9 cellular contexts compared by ENCODE assay signal in the genomic region with DNA sequence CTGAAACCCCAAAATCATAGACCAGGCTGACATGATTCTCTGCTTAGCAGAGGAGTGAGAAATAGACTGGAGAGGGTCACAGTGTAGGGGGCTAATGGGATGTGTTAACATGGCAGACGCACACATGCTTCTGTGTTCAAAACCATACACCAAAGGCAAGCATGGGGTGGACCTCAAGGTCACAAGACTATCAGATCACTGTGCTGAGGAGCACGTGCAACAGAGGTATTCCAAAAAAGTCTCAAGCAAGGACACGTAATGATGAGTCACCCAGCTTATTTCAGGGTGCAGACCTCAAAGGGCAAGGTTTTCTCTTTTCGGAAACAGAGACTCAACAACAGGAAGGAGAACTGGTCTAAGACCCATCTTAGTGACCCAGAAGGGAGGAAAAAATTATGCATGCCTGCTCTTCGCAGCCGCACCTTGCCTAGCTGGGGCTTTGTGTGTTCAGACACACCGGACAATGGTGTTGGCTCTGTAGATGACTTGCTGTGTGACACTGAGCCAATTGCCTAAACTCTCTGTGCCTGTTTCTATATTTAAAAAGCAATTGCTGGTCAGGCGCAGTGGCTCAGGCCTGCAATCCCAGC. TPM values are rescaled to one million over a fixed set of nuclear protein-coding genes. Genes with fewer than 3 reads are reported as not detected.
DNase-seq lines count a peak whose midpoint lies in the region; ATAC-seq, FAIRE-seq and TF ChIP-seq lines count a peak whose summit lies in the region.
"Had no signal": no experiment of that assay in that cellular context is flagged by ENCODE, and none has a peak within 500 bp of the region (broad histone marks: within the 10 kb centered on the region; RNA-seq: fewer than 3 reads in every experiment).

No MANE protein-coding gene starts in this region.

- in situ Hi-C loops in brain microvascular endothelial cell (cut with HindIII; ENCODE audit: low pct_ligation_motif_present, low sequenced_read_pairs) = no loop called here

- peak; percentile 56 for ATAC-seq in HG02884 (IDR thresholded peaks at IDR 0.05; ENCODE audit: unreplicated experiment)
- peak; percentile 61 for ATAC-seq in T-helper 17 cell

- H3K4me1 ChIP-seq in esophagus squamous epithelium = peaks cover 7 to 40% (median 10%) of the 10 kb centered on the region in 3 donors

- peak overlapping the region; percentile 62 for H3K4me3 Mint-ChIP-seq in T-helper 17 cell

- peak; percentile 74 for FAIRE-seq in GM12892 (lab: Jason Lieb, UNC)

- TF ChIP-seq POLR2A in GM12892 (IDR thresholded peaks at IDR 0.05; ENCODE audit: low read depth, low read length) (no peak), esophagus squamous epithelium (IDR thresholded peaks at IDR 0.05) (no peak)

- no peak for TF ChIP-seq CTCF in brain microvascular endothelial cell (IDR thresholded peaks at IDR 0.05; ENCODE audit: low read depth, low read length, missing control alignments)
- no peak for TF ChIP-seq CTCF in esophagus squamous epithelium (IDR thresholded peaks at IDR 0.05)

- H3K4me3 ChIP-seq in brain microvascular endothelial cell (ENCODE audit: low read depth, low read length) (no peak overlapping the region), esophagus squamous epithelium (no peak overlapping the region)

- DNase-seq in GM12892 (ENCODE audit: insufficient read length) = no peak
- no peak for DNase-seq in T-helper 17 cell
- DNase-seq in brain microvascular endothelial cell = peak; percentile 63
- DNase-seq in stimulated activated CD8-positive, alpha-beta memory T cell treated with anti-CD3 and anti-CD28 coated beads, Interleukin-4, amount 100 ng/mL, for 48 hours = peak; percentile 61
- DNase-seq in NCI-H2227 (lab: John Stamatoyannopoulos, UW; ENCODE audit: unreplicated experiment) = no peak
- DNase-seq in esophagus squamous epithelium (lab: John Stamatoyannopoulos, UW) = no peak
- DNase-seq in NCI-H446 treated with DMSO at 0.1 percent for 48 hours (lab: John Stamatoyannopoulos, UW) = no peak

- H3K27me3 ChIP-seq in brain microvascular endothelial cell (replicated peaks) = no peaks in the 10 kb centered on the region
- H3K27me3 ChIP-seq in esophagus squamous epithelium = no peaks in the 10 kb centered on the region

- no peaks in the 10 kb centered on the region for H3K9me3 ChIP-seq in T-helper 17 cell (ENCODE audit: control insufficient read depth, low read length, poor library complexity, severe bottlenecking)
- H3K9me3 ChIP-seq in esophagus squamous epithelium = no peaks in the 10 kb centered on the region

- intact Hi-C loops in esophagus squamous epithelium (cut with DNase I) = loop anchor here (5.0 kb wide), 1 partner anchor 167 kb away; no protein-coding TSS in a partner anchor

- H3K27me3 Mint-ChIP-seq in T-helper 17 cell = peaks cover 5% of the 10 kb centered on the region
- H3K27me3 Mint-ChIP-seq: IgD-negative memory B cell had no signal

- WGBS in esophagus squamous epithelium, 2 donors = 34 to 41% methylated on average over 6 to 7 of the region's 8 CpGs

- H3K36me3 ChIP-seq in brain microvascular endothelial cell (replicated peaks) (no peaks in the 10 kb centered on the region), esophagus squamous epithelium (no peaks in the 10 kb centered on the region)

- H3K4me1 Mint-ChIP-seq in T-helper 17 cell = peaks cover 40% of the 10 kb centered on the region

- H3K27ac ChIP-seq in brain microvascular endothelial cell (no peak overlapping the region), esophagus squamous epithelium (peak overlapping the region in 1 of 4 donors; percentile 44)

- H3K36me3 Mint-ChIP-seq in T-helper 17 cell (ENCODE audit: low read depth) = peaks cover 3% of the 10 kb centered on the region
- H3K36me3 Mint-ChIP-seq: IgD-negative memory B cell had no signal

- H3K27ac Mint-ChIP-seq in T-helper 17 cell = peak overlapping the region; percentile 45

RNA-seq across cellular contexts. Expression of a gene that starts 20.3 kb away (rescaled TPM):
- 1.1 TPM for polyA plus RNA-seq in GM12892 (2012; ENCODE audit: missing spikeins)
- total RNA-seq in T-helper 17 cell = 10 to 100 TPM; 18.2 to 32.6 TPM
- 1 to 10 TPM; 2.9 to 6.1 (median 3.4) TPM for total RNA-seq in esophagus squamous epithelium

Comparison
In these comparisons a context has a peak if more than half of its experiments do, and no peak if none do; other contexts are left out.
1. DNase-seq: peak in brain microvascular endothelial cell (single experiment) and stimulated activated CD8-positive, alpha-beta memory T cell treated with anti-CD3 and anti-CD28 coated beads, Interleukin-4, amount 100 ng/mL, for 48 hours (single experiment); none in GM12892 (single experiment), T-helper 17 cell (0 of 3), NCI-H2227 (single experiment), esophagus squamous epithelium (single experiment) and NCI-H446 treated with DMSO at 0.1 percent for 48 hours (single experiment).